ENCODE assay signal across 1 cellular context in genomic region chr9:136241540-136241939, GRCh38.
TF ChIP-seq lines count a peak whose summit lies in the region.

No MANE protein-coding gene starts in this region.

TF ChIP-seq in GM12878, 131 proteins besides CTCF, POLR2A, EP300 and RAD21:
- TF ChIP-seq FOXK2 (IDR thresholded peaks at IDR 0.05) (no peak), CUX1 (IDR thresholded peaks at IDR 0.05; ENCODE audit: insufficient replicate concordance, low read depth, low read length) (no peak), CHD2 (IDR thresholded peaks at IDR 0.05; ENCODE audit: borderline replicate concordance, low read depth, low read length) (no peak), PRDM15 (CRISPR knock-in tag; IDR thresholded peaks at IDR 0.05) (no peak), CEBPZ (IDR thresholded peaks at IDR 0.05; ENCODE audit: low read depth, low read length) (no peak), SP1 (IDR thresholded peaks at IDR 0.05; ENCODE audit: low read depth, low read length) (no peak), RCOR1 (conservative IDR thresholded peaks at IDR 0.05; ENCODE audit: low read depth, low read length) (no peak), ZSCAN29 (IDR thresholded peaks at IDR 0.05) (no peak), CHD1 (IDR thresholded peaks at IDR 0.05; ENCODE audit: low read depth, low read length) (no peak), E4F1 (IDR thresholded peaks at IDR 0.05; ENCODE audit: borderline replicate concordance, partially characterized antibody) (no peak), HCFC1 (IDR thresholded peaks at IDR 0.05; ENCODE audit: low read length) (no peak), IKZF1 (conservative IDR thresholded peaks at IDR 0.05) (no peak), SPI1 (IDR thresholded peaks at IDR 0.05; ENCODE audit: borderline replicate concordance, insufficient read depth, low read depth, low read length) (no peak), NFXL1 (IDR thresholded peaks at IDR 0.05; ENCODE audit: borderline replicate concordance) (no peak), NR2C2 (IDR thresholded peaks at IDR 0.05; ENCODE audit: borderline replicate concordance, control insufficient read depth, insufficient read length, low read depth) (no peak), MTA2 (IDR thresholded peaks at IDR 0.05; ENCODE audit: low read depth) (no peak), KLF5 (IDR thresholded peaks at IDR 0.05; ENCODE audit: partially characterized antibody) (no peak), ZNF592 (IDR thresholded peaks at IDR 0.05) (no peak), SRF (IDR thresholded peaks at IDR 0.05; ENCODE audit: low read depth in 2 of 2, low read length in 2 of 2) (no peak), STAT3 (IDR thresholded peaks at IDR 0.05; ENCODE audit: low read depth, low read length) (no peak)
